1 cellular context compared by ENCODE assay signal in the genomic region with DNA sequence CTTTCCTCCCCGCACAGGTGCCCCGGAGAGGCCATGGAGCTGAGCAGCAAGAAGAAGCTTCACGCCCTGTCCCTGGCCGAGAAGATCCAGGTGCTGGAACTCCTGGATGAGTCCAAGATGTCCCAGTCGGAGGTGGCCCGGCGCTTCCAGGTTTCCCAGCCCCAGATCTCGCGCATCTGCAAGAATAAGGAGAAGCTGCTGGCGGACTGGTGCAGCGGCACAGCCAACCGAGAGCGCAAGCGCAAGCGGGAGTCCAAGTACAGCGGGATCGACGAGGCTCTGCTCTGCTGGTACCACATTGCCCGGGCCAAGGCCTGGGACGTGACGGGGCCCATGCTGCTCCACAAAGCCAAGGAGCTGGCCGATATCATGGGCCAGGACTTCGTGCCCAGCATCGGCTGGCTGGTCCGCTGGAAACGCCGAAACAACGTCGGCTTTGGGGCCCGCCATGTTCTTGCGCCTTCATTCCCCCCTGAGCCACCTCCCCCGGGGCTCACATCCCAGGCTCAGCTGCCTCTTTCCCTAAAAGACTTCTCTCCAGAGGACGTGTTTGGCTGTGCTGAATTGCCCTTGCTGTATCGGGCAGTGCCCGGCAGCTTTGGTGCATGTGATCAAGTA.
TF ChIP-seq lines count a peak whose summit lies in the region.

No MANE protein-coding gene starts in this region.

TF ChIP-seq in K562, 482 proteins besides CTCF, POLR2A, EP300 and RAD21 (continued from another document):
- TF ChIP-seq CAMTA2 (CRISPR knock-in tag; conservative IDR thresholded peaks at IDR 0.05) (no peak), FIP1L1 (IDR thresholded peaks at IDR 0.05; ENCODE audit: low read depth, low read length, poor library complexity, severe bottlenecking) (peak; percentile 5), KAT2B (IDR thresholded peaks at IDR 0.05; ENCODE audit: low read depth, low read length) (no peak), RBM14 (IDR thresholded peaks at IDR 0.05; ENCODE audit: borderline replicate concordance, insufficient read depth, low read depth, low read length) (0 out of 2 replicates have a peak, but pooled peaks have one; percentile 37), CREM (IDR thresholded peaks at IDR 0.05; ENCODE audit: low read depth) (no peak), LARP7 (IDR thresholded peaks at IDR 0.05) (no peak)
